In genomic region chr5:65766781-65767180, GRCh38 we compare ENCODE assay signal across 24 cellular contexts.
"Had no signal": no experiment of that assay in that cellular context is flagged by ENCODE, and none has a peak within 500 bp of the region (broad histone marks: within the 10 kb centered on the region; RNA-seq: fewer than 3 reads in every experiment).

No MANE protein-coding gene starts in this region.

- H3K9me3 ChIP-seq: left lung, lower lobe of right lung, ovary, right atrium auricular region, right lobe of liver, uterus had no signal

- ATAC-seq: left colon; left lung; lower lobe of right lung; natural killer cell; right lobe of liver; stimulated activated memory B cell treated with anti-CD40 and anti-IgM and Interleukin-4, amounts not matched to agents 10 μg/mL and 1 μg/mL and 100 μg/mL, for 72 hours had no signal

- H3K4me1 Mint-ChIP-seq: immature natural killer cell; mesothelial cell of epicardium; naive B cell; natural killer cell; stimulated activated memory B cell treated with anti-CD40 and anti-IgM and Interleukin-4, amounts not matched to agents 10 μg/mL and 1 μg/mL and 100 μg/mL, for 72 hours had no signal

- H3K9me3 Mint-ChIP-seq: natural killer cell had no signal

- H3K27ac Mint-ChIP-seq: immature natural killer cell; mesothelial cell of epicardium; naive B cell; natural killer cell; progenitor cell of endocrine pancreas; stimulated activated memory B cell treated with anti-CD40 and anti-IgM and Interleukin-4, amounts not matched to agents 10 μg/mL and 1 μg/mL and 100 μg/mL, for 72 hours; stimulated activated naive CD8-positive, alpha-beta T cell treated with anti-CD3 and anti-CD28 coated beads, Interleukin-15, amount 100 ng/mL, for 72 hours; type B pancreatic cell had no signal

- H3K27ac ChIP-seq: left lung, lower lobe of right lung, ovary, right atrium auricular region, right lobe of liver, tibial nerve, uterus had no signal

- H3K36me3 ChIP-seq: lower lobe of right lung, ovary, right lobe of liver, uterus had no signal

- H3K27me3 Mint-ChIP-seq: naive B cell; progenitor cell of endocrine pancreas; stimulated activated memory B cell treated with anti-CD40 and anti-IgM and Interleukin-4, amounts not matched to agents 10 μg/mL and 1 μg/mL and 100 μg/mL, for 72 hours; stimulated activated naive CD8-positive, alpha-beta T cell treated with anti-CD3 and anti-CD28 coated beads, Interleukin-15, amount 100 ng/mL, for 72 hours; type B pancreatic cell had no signal

- H3K4me3 Mint-ChIP-seq: immature natural killer cell; mesothelial cell of epicardium; naive B cell; natural killer cell; stimulated activated memory B cell treated with anti-CD40 and anti-IgM and Interleukin-4, amounts not matched to agents 10 μg/mL and 1 μg/mL and 100 μg/mL, for 72 hours; stimulated activated naive CD8-positive, alpha-beta T cell treated with anti-CD3 and anti-CD28 coated beads, Interleukin-15, amount 100 ng/mL, for 72 hours; type B pancreatic cell had no signal

- DNase-seq: hypothalamus; immature natural killer cell; kidney; left colon; left lung; lower lobe of right lung; naive B cell; natural killer cell; ovary; right lobe of liver; stimulated activated CD4-positive, alpha-beta T cell treated with anti-CD3 and anti-CD28 coated beads, Interleukin-2, amount 100 ng/mL, for 48 hours; stimulated activated CD4-positive, alpha-beta T cell treated with anti-CD3 and anti-CD28 coated beads, Interleukin-4, amount 100 ng/mL, for 4 hours; stimulated activated CD8-positive, alpha-beta memory T cell treated with anti-CD3 and anti-CD28 coated beads, Interleukin-4, amount 100 ng/mL, for 48 hours; stimulated activated naive CD4-positive, alpha-beta T cell treated with Interleukin-2 at 50 U/mL for 16 hours; stimulated activated naive CD8-positive, alpha-beta T cell treated with anti-CD3 and anti-CD28 coated beads, Interleukin-15, amount 100 ng/mL, for 72 hours; substantia nigra; uterus had no signal

- H3K4me1 ChIP-seq: left lung, lower lobe of right lung, right atrium auricular region, tibial nerve, uterus had no signal

- H3K36me3 Mint-ChIP-seq: natural killer cell had no signal

- H3K4me3 ChIP-seq: left lung, lower lobe of right lung, ovary, right atrium auricular region, right lobe of liver, smooth muscle cell, tibial nerve, uterus had no signal

- H3K27me3 ChIP-seq: left lung, ovary, right atrium auricular region, right lobe of liver, tibial nerve, uterus had no signal

- H3K4me2 ChIP-seq: smooth muscle cell had no signal
